ENCODE assay signal across 32 cellular contexts in genomic region chr6:134474980-134475379, GRCh38.
"Had no signal": no experiment of that assay in that cellular context is flagged by ENCODE, and none has a peak within 500 bp of the region (broad histone marks: within the 10 kb centered on the region; RNA-seq: fewer than 3 reads in every experiment).

No MANE protein-coding gene starts in this region.

- H3K4me1 ChIP-seq: SJCRH30 had no signal

- H3K27ac ChIP-seq: brain microvascular endothelial cell, cardiac muscle cell, SJCRH30, SK-N-MC had no signal

- H3K27me3 ChIP-seq: brain microvascular endothelial cell, cardiac muscle cell, SJCRH30 had no signal

- H3K27me3 Mint-ChIP-seq: activated CD4-positive, alpha-beta memory T cell treated with anti-CD3 and anti-CD28 coated beads for 36 hours; activated CD4-positive, alpha-beta T cell treated with anti-CD3 and anti-CD28 coated beads for 36 hours; activated naive CD8-positive, alpha-beta T cell treated with anti-CD3 and anti-CD28 coated beads, Interleukin-2, amount 50 U/mL, for 24 hours; activated T-helper 17 cell treated with anti-CD3 and anti-CD28 coated beads, Interleukin-2, amount 50 U/mL, for 72 hours; IgD-negative memory B cell had no signal

- H3K9me3 Mint-ChIP-seq: activated CD4-positive, alpha-beta memory T cell treated with anti-CD3 and anti-CD28 coated beads for 36 hours; activated naive CD4-positive, alpha-beta T cell treated with anti-CD3 and anti-CD28 coated beads for 36 hours; activated naive CD8-positive, alpha-beta T cell treated with anti-CD3 and anti-CD28 coated beads, Interleukin-2, amount 50 U/mL, for 24 hours; activated T-helper 17 cell treated with anti-CD3 and anti-CD28 coated beads, Interleukin-2, amount 50 U/mL, for 72 hours; central memory CD8-positive, alpha-beta T cell; IgD-negative memory B cell had no signal

- H3K4me3 ChIP-seq: cardiac muscle cell, SJCRH30, SK-N-MC had no signal

- DNase-seq: activated CD4-positive, alpha-beta memory T cell treated with anti-CD3 and anti-CD28 coated beads for 36 hours; activated CD4-positive, alpha-beta T cell treated with anti-CD3 and anti-CD28 coated beads for 36 hours; activated CD4-positive, alpha-beta T cell treated with anti-CD3 and anti-CD28 coated beads, Interleukin-2, amount 50 U/mL, for 1 hour; activated CD8-positive, alpha-beta memory T cell treated with anti-CD3 and anti-CD28 coated beads, Interleukin-2, amount 50 U/mL, for 4 hours; activated gamma-delta T cell; activated naive CD4-positive, alpha-beta T cell treated with anti-CD3 and anti-CD28 coated beads for 36 hours; activated naive CD8-positive, alpha-beta T cell treated with anti-CD3 and anti-CD28 coated beads, Interleukin-2, amount 50 U/mL, for 24 hours; activated T-cell treated with anti-CD3 and anti-CD28 coated beads, Interleukin-2, amount 50 U/mL, for 48 hours; amniotic stem cell; aorta; brain microvascular endothelial cell; Karpas-422; KBM-7; NCI-H1105; NCI-H1417 treated with DMSO at 0.1 percent for 48 hours; NCI-H187 treated with DMSO at 0.1 percent for 48 hours; NCI-H2081; NCI-H2171 treated with DMSO at 0.1 percent for 48 hours; NCI-H2227 treated with DMSO at 0.1 percent for 48 hours; NCI-H446 treated with DMSO at 0.1 percent for 48 hours; NCI-H524; NCI-H69; SHP77; SJCRH30; T1000 had no signal

- H3K4me1 Mint-ChIP-seq: activated T-helper 17 cell treated with anti-CD3 and anti-CD28 coated beads, Interleukin-2, amount 50 U/mL, for 72 hours; central memory CD8-positive, alpha-beta T cell had no signal

- H3K9me3 ChIP-seq: SJCRH30 had no signal

- H3K36me3 ChIP-seq: brain microvascular endothelial cell, cardiac muscle cell, SJCRH30 had no signal

- H3K4me3 Mint-ChIP-seq: activated CD4-positive, alpha-beta memory T cell treated with anti-CD3 and anti-CD28 coated beads for 36 hours; activated CD4-positive, alpha-beta T cell treated with anti-CD3 and anti-CD28 coated beads for 36 hours; activated naive CD4-positive, alpha-beta T cell treated with anti-CD3 and anti-CD28 coated beads for 36 hours; activated naive CD8-positive, alpha-beta T cell; activated naive CD8-positive, alpha-beta T cell treated with anti-CD3 and anti-CD28 coated beads, Interleukin-2, amount 50 U/mL, for 24 hours; activated T-helper 17 cell treated with anti-CD3 and anti-CD28 coated beads, Interleukin-2, amount 50 U/mL, for 72 hours; central memory CD8-positive, alpha-beta T cell; IgD-negative memory B cell had no signal

- ATAC-seq: activated CD4-positive, alpha-beta T cell treated with anti-CD3 and anti-CD28 coated beads for 36 hours; activated naive CD8-positive, alpha-beta T cell treated with anti-CD3 and anti-CD28 coated beads, Interleukin-2, amount 50 U/mL, for 24 hours; activated T-helper 17 cell treated with anti-CD3 and anti-CD28 coated beads, Interleukin-2, amount 50 U/mL, for 72 hours; Panc1 had no signal

- H3K36me3 Mint-ChIP-seq: activated CD4-positive, alpha-beta memory T cell treated with anti-CD3 and anti-CD28 coated beads for 36 hours; activated naive CD8-positive, alpha-beta T cell had no signal

- H3K27ac Mint-ChIP-seq: activated CD4-positive, alpha-beta memory T cell treated with anti-CD3 and anti-CD28 coated beads for 36 hours; activated CD4-positive, alpha-beta T cell treated with anti-CD3 and anti-CD28 coated beads for 36 hours; activated naive CD4-positive, alpha-beta T cell treated with anti-CD3 and anti-CD28 coated beads for 36 hours; activated naive CD8-positive, alpha-beta T cell; activated naive CD8-positive, alpha-beta T cell treated with anti-CD3 and anti-CD28 coated beads, Interleukin-2, amount 50 U/mL, for 24 hours; activated T-helper 17 cell treated with anti-CD3 and anti-CD28 coated beads, Interleukin-2, amount 50 U/mL, for 72 hours; IgD-negative memory B cell had no signal
